Comparison of ENCODE assay signal across 1 cellular context in genomic region chr10:101615760-101616116, GRCh38.
TF ChIP-seq lines count a peak whose summit lies in the region.

No MANE protein-coding gene starts in this region.

TF ChIP-seq in IMR-90, 13 proteins besides CTCF, POLR2A, EP300 and RAD21:
- TF ChIP-seq, protein P1, sequence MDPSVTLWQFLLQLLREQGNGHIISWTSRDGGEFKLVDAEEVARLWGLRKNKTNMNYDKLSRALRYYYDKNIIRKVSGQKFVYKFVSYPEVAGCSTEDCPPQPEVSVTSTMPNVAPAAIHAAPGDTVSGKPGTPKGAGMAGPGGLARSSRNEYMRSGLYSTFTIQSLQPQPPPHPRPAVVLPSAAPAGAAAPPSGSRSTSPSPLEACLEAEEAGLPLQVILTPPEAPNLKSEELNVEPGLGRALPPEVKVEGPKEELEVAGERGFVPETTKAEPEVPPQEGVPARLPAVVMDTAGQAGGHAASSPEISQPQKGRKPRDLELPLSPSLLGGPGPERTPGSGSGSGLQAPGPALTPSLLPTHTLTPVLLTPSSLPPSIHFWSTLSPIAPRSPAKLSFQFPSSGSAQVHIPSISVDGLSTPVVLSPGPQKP (IDR thresholded peaks at IDR 0.05; ENCODE audit: borderline replicate concordance, low read depth, low read length), result no peak
- no peak for TF ChIP-seq MAFK (IDR thresholded peaks at IDR 0.05; ENCODE audit: low read depth, low read length)
- TF ChIP-seq CEBPB (IDR thresholded peaks at IDR 0.05; ENCODE audit: low read depth, low read length), result no peak
- no peak for TF ChIP-seq RFX5 (IDR thresholded peaks at IDR 0.05; ENCODE audit: low read depth, low read length)
TF ChIP-seq in IMR-90: peak in this region for 0.
